8 cellular contexts compared by ENCODE assay signal in the genomic region with DNA sequence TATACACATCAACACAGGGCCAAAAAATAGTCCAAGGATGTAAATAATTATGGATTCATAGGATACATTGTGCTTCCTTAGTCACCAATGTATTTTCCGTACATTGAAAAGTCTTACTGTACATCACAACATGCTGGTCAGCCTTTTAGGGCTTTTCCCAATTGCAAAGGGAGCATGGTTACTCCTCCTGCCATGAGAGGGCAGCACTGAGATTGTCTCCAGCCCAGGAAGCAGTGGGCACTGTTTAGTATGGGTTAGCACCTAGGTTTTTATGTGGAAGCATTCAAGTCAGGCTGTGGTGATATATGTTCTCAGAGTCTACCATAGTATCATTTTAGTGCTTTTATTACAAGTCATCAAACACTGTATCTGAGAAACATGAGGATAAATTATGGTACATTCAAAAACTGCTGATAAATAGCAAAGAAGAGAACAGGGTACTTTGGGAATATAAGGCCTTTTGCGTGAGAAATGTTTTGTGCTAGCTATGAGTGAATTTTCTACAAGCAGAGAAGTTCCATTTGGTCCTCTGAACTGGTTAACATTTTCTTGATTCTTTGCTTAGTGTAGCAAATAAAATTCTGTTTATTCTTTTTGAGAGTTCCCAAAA.
DNase-seq lines count a peak whose midpoint lies in the region; ATAC-seq lines count a peak whose summit lies in the region.

No MANE protein-coding gene starts in this region.

- peak; percentile 100 for ATAC-seq in GM19467 (IDR thresholded peaks at IDR 0.05; ENCODE audit: unreplicated experiment)
- ATAC-seq in HG03439 (IDR thresholded peaks at IDR 0.05; ENCODE audit: unreplicated experiment), result peak; percentile 93
- peak; percentile 82 for ATAC-seq in activated naive CD8-positive, alpha-beta T cell treated with anti-CD3 and anti-CD28 coated beads, Interleukin-2, amount 50 U/mL, for 24 hours

- H3K27me3 Mint-ChIP-seq in activated naive CD8-positive, alpha-beta T cell treated with anti-CD3 and anti-CD28 coated beads, Interleukin-2, amount 50 U/mL, for 24 hours, result no peaks in the 10 kb centered on the region

- no peaks in the 10 kb centered on the region for H3K4me1 Mint-ChIP-seq in activated naive CD8-positive, alpha-beta T cell treated with anti-CD3 and anti-CD28 coated beads, Interleukin-2, amount 50 U/mL, for 24 hours

- H3K4me3 Mint-ChIP-seq in activated naive CD8-positive, alpha-beta T cell treated with anti-CD3 and anti-CD28 coated beads, Interleukin-2, amount 50 U/mL, for 24 hours, result no peak overlapping the region

- no peaks in the 10 kb centered on the region for H3K9me3 Mint-ChIP-seq in activated naive CD8-positive, alpha-beta T cell treated with anti-CD3 and anti-CD28 coated beads, Interleukin-2, amount 50 U/mL, for 24 hours

- DNase-seq in DMS153 treated with DMSO at 0.1 percent for 48 hours (lab: John Stamatoyannopoulos, UW; ENCODE audit: unreplicated experiment), result peak; percentile 16
- no peak for DNase-seq in DMS153 (lab: John Stamatoyannopoulos, UW)
- DNase-seq in NCI-H82 (lab: John Stamatoyannopoulos, UW), result peak; percentile 75
- peak; percentile 36 for DNase-seq in activated naive CD8-positive, alpha-beta T cell treated with anti-CD3 and anti-CD28 coated beads, Interleukin-2, amount 50 U/mL, for 24 hours
- peak; percentile 65 for DNase-seq in iris pigment epithelial cell (ENCODE audit: low read depth)
- peak; percentile 39 for DNase-seq in stimulated activated CD8-positive, alpha-beta memory T cell treated with anti-CD3 and anti-CD28 coated beads, Interleukin-4, amount 100 ng/mL, for 48 hours

- no peaks in the 10 kb centered on the region for H3K36me3 Mint-ChIP-seq in activated naive CD8-positive, alpha-beta T cell treated with anti-CD3 and anti-CD28 coated beads, Interleukin-2, amount 50 U/mL, for 24 hours (ENCODE audit: low read depth)

- no peak overlapping the region for H3K27ac Mint-ChIP-seq in activated naive CD8-positive, alpha-beta T cell treated with anti-CD3 and anti-CD28 coated beads, Interleukin-2, amount 50 U/mL, for 24 hours
